In the genomic region with DNA sequence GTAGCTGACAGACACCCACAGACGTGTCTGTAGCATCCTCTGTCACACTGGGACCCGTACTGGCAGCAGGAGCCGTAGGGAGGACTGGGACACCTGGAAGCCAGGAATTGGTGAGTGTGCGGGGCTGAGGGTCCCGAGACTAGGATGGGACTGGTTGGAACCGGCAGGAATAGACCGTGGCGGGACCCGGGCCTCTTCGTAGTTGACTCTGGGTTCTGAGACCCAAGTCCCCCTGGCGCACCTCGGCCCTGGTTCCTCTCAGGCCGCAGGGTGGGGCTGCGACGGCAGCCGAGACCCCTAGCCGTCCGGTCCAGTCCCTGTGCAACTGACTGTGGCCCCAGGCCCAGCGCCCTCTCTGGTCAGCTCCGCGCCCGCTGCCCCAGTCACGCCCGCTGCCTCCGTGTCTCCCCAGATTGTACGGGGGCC, we compare ENCODE assay signal across 8 cellular contexts.
DNase-seq lines count a peak whose midpoint lies in the region; ATAC-seq and TF ChIP-seq lines count a peak whose summit lies in the region.

No MANE protein-coding gene starts in this region.

- ATAC-seq in left lobe of liver (peak; percentile 13), HG03196 (IDR thresholded peaks at IDR 0.05; ENCODE audit: unreplicated experiment) (no peak), HG03039 (IDR thresholded peaks at IDR 0.05; ENCODE audit: unreplicated experiment) (no peak)

- H3K4me1 Mint-ChIP-seq in HFFc6 (ENCODE audit: low read depth): no peaks in the 10 kb centered on the region

- no peak overlapping the region for H3K27ac Mint-ChIP-seq in HFFc6

- H3K4me3 Mint-ChIP-seq in HFFc6: peak overlapping the region; percentile 65; the same call in 1 of the 2 replicates

- TF ChIP-seq CTCF in HFFc6 (IDR thresholded peaks at IDR 0.05) (no peak), dorsolateral prefrontal cortex (IDR thresholded peaks at IDR 0.05 in 54 of 56, conservative IDR thresholded peaks at IDR 0.05 in 2 of 56; ENCODE audit: low read depth in 1 of 56, partially characterized antibody in 56 of 56) (no peak)

- H3K27me3 ChIP-seq in dorsolateral prefrontal cortex (peaks cover 0 to 6% (median 0%) of the 10 kb centered on the region in 45 donors), skeletal muscle tissue (ENCODE audit: control insufficient read depth in 3 of 3, insufficient read depth in 3 of 3, low read length in 3 of 3) (peaks cover 2 to 7% (median 6%) of the 10 kb centered on the region in 3 donors)

- H3K9me3 ChIP-seq in skeletal muscle tissue (ENCODE audit: control insufficient read depth in 3 of 3, low read length in 3 of 3): peaks cover 0 to 9% (median 0%) of the 10 kb centered on the region in 3 donors

- peaks cover 27% of the 10 kb centered on the region for H3K9me3 Mint-ChIP-seq in HFFc6

- peaks cover 15% of the 10 kb centered on the region for H3K36me3 Mint-ChIP-seq in HFFc6 (ENCODE audit: low read depth)

- peak overlapping the region; percentile 36 to 84 (median 62) for H3K4me3 ChIP-seq in dorsolateral prefrontal cortex
- peak overlapping the region; percentile 54 to 65 (median 58) for H3K4me3 ChIP-seq in skeletal muscle tissue (ENCODE audit: low read length in 3 of 3)

- H3K4me1 ChIP-seq in skeletal muscle tissue (ENCODE audit: control insufficient read depth in 3 of 3, insufficient read depth in 3 of 3, low read length in 3 of 3): peaks cover 0 to 3% (median 0%) of the 10 kb centered on the region in 3 donors

- intact Hi-C loops in dorsolateral prefrontal cortex (cut with DNase I): loop anchor here in 1 of 2 donors (5.0 to 10.0 kb wide), 2 partner anchors 113 to 471 kb away; partner anchors contain the start of gene ZNF20

- DNase-seq in HFFc6 (no peak), dorsolateral prefrontal cortex (no peak), left lobe of liver (ENCODE audit: low spot score) (no peak), NCI-H1105 (lab: John Stamatoyannopoulos, UW) (no peak), GM19240 (ENCODE audit: insufficient read length, low spot score) (no peak)

- no peaks in the 10 kb centered on the region; the same call in none of the 2 replicates for H3K27me3 Mint-ChIP-seq in HFFc6 (ENCODE audit: insufficient read depth)

- H3K9ac ChIP-seq in skeletal muscle tissue (ENCODE audit: low read depth in 1 of 3, low read length in 3 of 3): no peak overlapping the region

- H3K27ac ChIP-seq in dorsolateral prefrontal cortex (peak overlapping the region in 2 of 59 donors; percentile 53 to 61), skeletal muscle tissue (ENCODE audit: low read depth, low read length) (no peak overlapping the region)

- no peaks in the 10 kb centered on the region for H3K36me3 ChIP-seq in skeletal muscle tissue (ENCODE audit: control insufficient read depth in 3 of 3, insufficient read depth in 3 of 3, low read length in 3 of 3)
